In the genomic region with DNA sequence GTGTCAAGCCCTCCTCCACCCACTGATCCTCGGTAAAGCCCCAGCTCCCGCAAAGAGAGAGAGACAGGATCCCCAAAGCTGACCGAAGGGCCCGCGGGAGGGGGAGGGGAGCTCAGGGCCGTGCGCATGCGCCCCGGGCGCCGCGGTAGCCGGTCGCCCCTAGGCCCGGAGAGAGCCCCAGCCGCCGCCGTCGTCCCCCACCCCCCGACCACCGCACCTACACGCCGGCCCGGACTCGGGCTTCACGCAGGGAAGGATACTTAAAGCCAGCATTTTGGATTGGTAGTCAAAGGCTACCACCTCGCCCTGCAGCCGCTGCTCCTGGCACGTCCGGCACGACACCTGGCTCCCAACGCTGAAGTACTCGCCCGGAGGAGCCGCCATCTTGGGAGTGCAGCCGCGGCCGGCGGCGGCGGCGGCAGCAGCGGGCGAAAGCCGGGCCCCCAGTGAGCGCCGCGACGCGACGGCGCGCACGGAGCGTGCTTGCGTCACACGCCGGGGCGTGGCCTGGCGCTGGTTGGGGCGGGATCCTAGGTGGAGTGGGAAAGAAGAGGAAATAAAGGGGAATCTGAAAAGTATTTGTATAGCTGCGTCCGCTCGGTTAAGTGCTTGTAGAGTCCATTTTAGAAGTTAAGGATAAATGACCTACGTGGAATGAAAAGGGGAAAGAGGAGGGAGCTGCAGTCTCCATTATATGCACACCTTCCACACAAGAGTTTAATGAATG, we compare ENCODE assay signal across 8 cellular contexts. TPM values are rescaled to one million over a fixed set of nuclear protein-coding genes. Genes with fewer than 3 reads are reported as not detected.
DNase-seq lines count a peak whose midpoint lies in the region; ATAC-seq and TF ChIP-seq lines count a peak whose summit lies in the region.

Gene LSM12 (minus strand): TSS at position 468 of the 727 bp plus-strand sequence. CDS start 84 bp downstream, at position 384.

- peaks cover 13% of the 10 kb centered on the region for H3K79me1 ChIP-seq in trophoblast cell (ENCODE audit: low read length)

- intact Hi-C loops in cardiac septum (cut with DNase I) (loop anchor here (5.0 kb wide), 2 partner anchors 46 to 54 kb away; partner anchors contain the start of gene TMEM101), tibial artery (cut with DNase I; ENCODE audit: low total_unique reads) (loop anchor here (5.0 kb wide), 1 partner anchor 54 kb away; the partner anchor contains the start of gene TMEM101)

- DNase-seq in NCI-H1436 (lab: John Stamatoyannopoulos, UW) (peak; percentile 95), T-cell (peak; percentile 73 to 92 (median 85)), adipocyte (ENCODE audit: low read depth) (peak; percentile 96), cardiac septum (ENCODE audit: low spot score) (peak; percentile 95), trophoblast cell (peak; percentile 86 to 96), tibial artery (peak; percentile 84 to 93)

- H3K9me3 ChIP-seq in adipocyte (ENCODE audit: control insufficient read depth, low read length) (no peaks in the 10 kb centered on the region), trophoblast cell (ENCODE audit: insufficient read depth, low read depth, low read length) (no peaks in the 10 kb centered on the region), tibial artery (no peaks in the 10 kb centered on the region)

- peak within 1 kb of the TSS; percentile 44 for H2AK5ac ChIP-seq in trophoblast cell (ENCODE audit: low read length)

- H3K36me3 Mint-ChIP-seq in T-cell = peaks cover 12% of the 10 kb centered on the region

- H2BK5ac ChIP-seq in trophoblast cell (ENCODE audit: low read depth, low read length, poor library complexity) = peak within 1 kb of the TSS; percentile 87

- no peaks in the 10 kb centered on the region for H3K27me3 Mint-ChIP-seq in T-cell

- no peaks in the 10 kb centered on the region for H3K9me3 Mint-ChIP-seq in T-cell

- H3K9ac ChIP-seq in adipocyte (ENCODE audit: low read length) (peak within 1 kb of the TSS; percentile 92), trophoblast cell (ENCODE audit: low read length) (peak within 1 kb of the TSS; percentile 93)

- peak within 1 kb of the TSS; percentile 98 for H3K4ac ChIP-seq in trophoblast cell (ENCODE audit: low read depth, low read length)

- peak within 1 kb of the TSS; percentile 81 for H3K4me2 ChIP-seq in trophoblast cell (ENCODE audit: low read length)

- WGBS in trophoblast cell (ENCODE audit: extremely low coverage, insufficient coverage, insufficient read length) = no CpG with 5 or more reads among the region's 65 CpGs

- H3K4me3 Mint-ChIP-seq in T-cell = peak within 1 kb of the TSS; percentile 84 to 90 (median 88)

- peaks cover 14% of the 10 kb centered on the region for H3K4me1 ChIP-seq in adipocyte (ENCODE audit: control insufficient read depth, insufficient read depth, low read length)
- peaks cover 0 to 1% of the 10 kb centered on the region in 2 experiments for H3K4me1 ChIP-seq in trophoblast cell (ENCODE audit: control insufficient read depth in 1 of 2, insufficient read depth in 2 of 2, low read length in 2 of 2)
- peaks cover 0 to 42% (median 18%) of the 10 kb centered on the region in 4 donors for H3K4me1 ChIP-seq in tibial artery

- H3K27me3 ChIP-seq in adipocyte (replicated peaks; ENCODE audit: control insufficient read depth, insufficient read depth, low read length) = no peaks in the 10 kb centered on the region
- no peaks in the 10 kb centered on the region for H3K27me3 ChIP-seq in trophoblast cell (ENCODE audit: insufficient read depth, low read length)
- H3K27me3 ChIP-seq in tibial artery = no peaks in the 10 kb centered on the region

- CTCF ChIA-PET in T-cell (lab: Charles Lee) = no interaction called here

- peak within 1 kb of the TSS; percentile 71 for H3K18ac ChIP-seq in trophoblast cell (ENCODE audit: low read length)

- peak within 1 kb of the TSS; percentile 15 for H2AFZ ChIP-seq in trophoblast cell (ENCODE audit: insufficient read depth, low read length, poor library complexity)

- H4K8ac ChIP-seq in trophoblast cell (ENCODE audit: low read depth, low read length) = peak within 1 kb of the TSS; percentile 85

- peak within 1 kb of the TSS; percentile 97 for H3K4me3 ChIP-seq in GM08714 (ENCODE audit: low read length)
- peak within 1 kb of the TSS; percentile 81 for H3K4me3 ChIP-seq in adipocyte (ENCODE audit: low read length)
- peak within 1 kb of the TSS; percentile 91 for H3K4me3 ChIP-seq in trophoblast cell (ENCODE audit: low read depth, low read length)
- peak within 1 kb of the TSS; percentile 63 to 72 for H3K4me3 ChIP-seq in tibial artery

- peak; percentile 73 for ATAC-seq in HG02759 (IDR thresholded peaks at IDR 0.05; ENCODE audit: unreplicated experiment)
- ATAC-seq in T-cell (replicated peaks in 1 of 4) = peak; percentile 84 to 90 (median 87)

- no peak for TF ChIP-seq CTCF in tibial artery (IDR thresholded peaks at IDR 0.05)

- H3K36me3 ChIP-seq in adipocyte (ENCODE audit: control insufficient read depth, insufficient read depth, low read length, severe bottlenecking) (peaks cover 18% of the 10 kb centered on the region), trophoblast cell (ENCODE audit: control insufficient read depth in 1 of 2, insufficient read depth in 2 of 2, low read length in 2 of 2) (peaks cover 7 to 13% of the 10 kb centered on the region in 2 experiments), tibial artery (peaks cover 11 to 19% (median 13%) of the 10 kb centered on the region in 3 donors)

- peak within 1 kb of the TSS; percentile 88 to 92 for H3K27ac Mint-ChIP-seq in T-cell

- no peak within 1 kb of the TSS for H3K23ac ChIP-seq in trophoblast cell (ENCODE audit: low read length)

- POLR2A ChIA-PET in T-cell (lab: Charles Lee) = interaction anchor here in 1 of 2 donors (0.6 kb wide), 1 partner anchor 71 kb away, joined by 4 read pairs; no protein-coding TSS in a partner anchor

- peak within 1 kb of the TSS; percentile 80 for H4K12ac ChIP-seq in trophoblast cell (ENCODE audit: low read depth, low read length)

- no peak within 1 kb of the TSS for H2BK12ac ChIP-seq in trophoblast cell (ENCODE audit: low read length)

- peaks cover 22% of the 10 kb centered on the region for H3K79me2 ChIP-seq in trophoblast cell (ENCODE audit: control insufficient read depth, insufficient read depth, low read length, poor library complexity)

- H4K91ac ChIP-seq in trophoblast cell (ENCODE audit: low read depth, low read length) = peak within 1 kb of the TSS; percentile 79

- peaks cover 55 to 70% (median 58%) of the 10 kb centered on the region in 3 donors for H3K4me1 Mint-ChIP-seq in T-cell

- H2BK120ac ChIP-seq in trophoblast cell (ENCODE audit: insufficient read depth, low read length, poor library complexity) = peak within 1 kb of the TSS; percentile 39

- H3K27ac ChIP-seq in trophoblast cell (ENCODE audit: low read depth, low read length) (peak within 1 kb of the TSS; percentile 93), tibial artery (peak within 1 kb of the TSS; percentile 88 to 93)

- peak within 1 kb of the TSS; percentile 80 for H3K14ac ChIP-seq in trophoblast cell (ENCODE audit: low read length)

RNA-seq across cellular contexts. Expression of gene LSM12, which starts in this region (rescaled TPM):
- total RNA-seq in T-cell = 10 to 100 TPM; 29.4 to 39.0 (median 37.1) TPM
- 39.2 TPM for total RNA-seq in cardiac septum
- polyA plus RNA-seq in trophoblast cell (2013) = 86.9 and 92.3 TPM in 2 replicates

Comparison
In these comparisons a context has a peak if more than half of its experiments do, and no peak if none do; other contexts are left out.
1. Peak in every context shown above with its lines: DNase-seq, ATAC-seq, H3K4me3 ChIP-seq and H3K27ac ChIP-seq.